In genomic region chr2:42303252-42303651, GRCh38 we compare ENCODE assay signal across 18 cellular contexts.
"Had no signal": no experiment of that assay in that cellular context is flagged by ENCODE, and none has a peak within 500 bp of the region (broad histone marks: within the 10 kb centered on the region; RNA-seq: fewer than 3 reads in every experiment).

No MANE protein-coding gene starts in this region.

- H3K27me3 ChIP-seq: esophagus muscularis mucosa had no signal

- H3K27ac ChIP-seq: esophagus muscularis mucosa, parathyroid adenoma, thoracic aorta had no signal

- H3K4me3 ChIP-seq: esophagus muscularis mucosa, thoracic aorta had no signal

- H3K79me2 ChIP-seq: parathyroid adenoma had no signal

- ATAC-seq: sciatic nerve had no signal

- H3K27ac Mint-ChIP-seq: activated CD4-positive, alpha-beta memory T cell treated with anti-CD3 and anti-CD28 coated beads for 36 hours; activated naive CD8-positive, alpha-beta T cell treated with anti-CD3 and anti-CD28 coated beads for 36 hours; T-helper 1 cell treated with Interleukin-12 subunit alpha and Interleukin-12 subunit beta and Interleukin-4 antibody, amounts not matched to agents 30 μg/mL and 1 μg/mL, for 36 hours; type B pancreatic cell had no signal

- H3K9me3 Mint-ChIP-seq: activated CD4-positive, alpha-beta memory T cell treated with anti-CD3 and anti-CD28 coated beads for 36 hours; activated naive CD8-positive, alpha-beta T cell treated with anti-CD3 and anti-CD28 coated beads for 36 hours; central memory CD8-positive, alpha-beta T cell; naive B cell; T-helper 1 cell treated with Interleukin-12 subunit alpha and Interleukin-12 subunit beta and Interleukin-4 antibody, amounts not matched to agents 30 μg/mL and 1 μg/mL, for 36 hours; type B pancreatic cell had no signal

- H2AFZ ChIP-seq: parathyroid adenoma had no signal

- H3K9ac ChIP-seq: parathyroid adenoma had no signal

- DNase-seq: activated CD4-positive, alpha-beta memory T cell treated with anti-CD3 and anti-CD28 coated beads for 36 hours; activated CD4-positive, alpha-beta T cell treated with anti-CD3 and anti-CD28 coated beads for 48 hours; activated CD4-positive, CD25-positive, alpha-beta regulatory T cell; activated naive CD8-positive, alpha-beta T cell treated with anti-CD3 and anti-CD28 coated beads for 36 hours; effector memory CD4-positive, alpha-beta T cell; hippocampal formation; naive B cell; nucleus accumbens; small intestine; stimulated activated CD8-positive, alpha-beta memory T cell treated with anti-CD3 and anti-CD28 coated beads, Interleukin-4, amount 100 ng/mL, for 48 hours; stimulated activated naive CD4-positive, alpha-beta T cell treated with Interleukin-2 at 50 U/mL for 16 hours had no signal

- H3K4me1 ChIP-seq: parathyroid adenoma had no signal

- H3K9me3 ChIP-seq: esophagus muscularis mucosa, thoracic aorta had no signal
